In the genomic region with DNA sequence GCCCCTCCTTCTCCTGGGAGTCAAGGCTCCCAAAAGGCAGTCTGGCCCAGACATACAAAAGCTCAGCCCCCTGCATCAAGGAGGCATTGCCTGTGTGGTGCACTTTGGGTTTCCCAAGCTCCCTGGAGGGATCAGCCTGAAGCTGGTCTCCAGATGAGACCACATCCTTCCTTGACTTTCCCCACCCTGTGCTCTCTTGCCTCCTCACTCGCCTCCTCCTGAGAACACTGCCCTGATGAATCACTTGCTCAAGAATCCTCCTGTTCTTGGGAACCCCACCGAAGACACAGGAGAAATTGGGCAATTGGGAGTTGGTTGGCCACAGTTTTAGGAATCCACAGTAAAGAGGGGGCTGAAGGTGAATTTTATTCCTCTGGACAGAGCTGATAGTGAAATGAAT, we compare ENCODE assay signal across 12 cellular contexts. TPM values are rescaled to one million over a fixed set of nuclear protein-coding genes. Genes with fewer than 3 reads are reported as not detected.
DNase-seq lines count a peak whose midpoint lies in the region; ATAC-seq, FAIRE-seq and TF ChIP-seq lines count a peak whose summit lies in the region.
"Had no signal": no experiment of that assay in that cellular context is flagged by ENCODE, and none has a peak within 500 bp of the region (broad histone marks: within the 10 kb centered on the region; RNA-seq: fewer than 3 reads in every experiment).

No MANE protein-coding gene starts in this region.

- POLR2A ChIA-PET in WTC11 (lab: Charles Lee), result no interaction called here

- no peak for TF ChIP-seq CTCF in HFF-Myc (IDR thresholded peaks at IDR 0.05; ENCODE audit: low read depth, low read length, missing control alignments)
- TF ChIP-seq CTCF in D721Med (IDR thresholded peaks at IDR 0.05; ENCODE audit: insufficient read depth, missing control alignments), result no peak
- no peak for TF ChIP-seq CTCF in WTC11 (IDR thresholded peaks at IDR 0.05)

- no peak overlapping the region for H3K4me3 ChIP-seq in HFF-Myc (replicated peaks; ENCODE audit: low read depth, low read length)

- no peak overlapping the region for H3K27ac Mint-ChIP-seq in WTC11
- H3K27ac Mint-ChIP-seq: activated naive CD4-positive, alpha-beta T cell treated with anti-CD3 and anti-CD28 coated beads, Interleukin-2, amount 50 U/mL, for 24 hours had no signal

- H3K9me3 Mint-ChIP-seq in WTC11, result no peaks in the 10 kb centered on the region
- H3K9me3 Mint-ChIP-seq: activated naive CD4-positive, alpha-beta T cell treated with anti-CD3 and anti-CD28 coated beads, Interleukin-2, amount 50 U/mL, for 24 hours had no signal

- DNase-seq in AG08395 (ENCODE audit: low spot score) (peak; percentile 35), HFF-Myc (ENCODE audit: extremely low read depth, low read depth) (peak; percentile 89), amniotic epithelial cell (ENCODE audit: low read depth) (peak; percentile 27), kidney tubule cell (ENCODE audit: low spot score) (peak; percentile 32), D721Med (ENCODE audit: insufficient read length, low spot score) (no peak), NCI-H774 (lab: John Stamatoyannopoulos, UW) (no peak), WTC11 (ENCODE audit: low spot score) (no peak), urothelium cell line (ENCODE audit: low spot score) (no peak)
- DNase-seq: activated CD4-positive, alpha-beta T cell treated with anti-CD3 and anti-CD28 coated beads for 1 hour; erythroblast had no signal

- no peaks in the 10 kb centered on the region for H3K27me3 Mint-ChIP-seq in WTC11 (ENCODE audit: low read depth)
- H3K27me3 Mint-ChIP-seq: activated naive CD4-positive, alpha-beta T cell treated with anti-CD3 and anti-CD28 coated beads, Interleukin-2, amount 50 U/mL, for 24 hours had no signal

- H3K4me1 Mint-ChIP-seq in WTC11, result peaks cover 5% of the 10 kb centered on the region; the same call in 1 of the 2 replicates
- H3K4me1 Mint-ChIP-seq: activated naive CD4-positive, alpha-beta T cell treated with anti-CD3 and anti-CD28 coated beads, Interleukin-2, amount 50 U/mL, for 24 hours had no signal

- ATAC-seq in WTC11, result no peak
- ATAC-seq: SK-N-SH treated with all-trans-retinoic acid at 6 μM for 48 hours had no signal

- H3K36me3 Mint-ChIP-seq in WTC11, result no peaks in the 10 kb centered on the region
- H3K36me3 Mint-ChIP-seq: activated naive CD4-positive, alpha-beta T cell treated with anti-CD3 and anti-CD28 coated beads, Interleukin-2, amount 50 U/mL, for 24 hours had no signal

- CTCF ChIA-PET in WTC11 (lab: Charles Lee), result interaction anchor here (0.8 kb wide), 1 partner anchor 70 kb away, joined by 4 read pairs; no protein-coding TSS in a partner anchor

- H3K4me3 Mint-ChIP-seq in WTC11, result no peak overlapping the region
- H3K4me3 Mint-ChIP-seq: activated naive CD4-positive, alpha-beta T cell treated with anti-CD3 and anti-CD28 coated beads, Interleukin-2, amount 50 U/mL, for 24 hours had no signal

- FAIRE-seq in D721Med (lab: Jason Lieb, UNC), result no peak
- no peak for FAIRE-seq in urothelium cell line (lab: Jason Lieb, UNC)

TF ChIP-seq in WTC11, 78 proteins besides CTCF, POLR2A, EP300 and RAD21:
- TF ChIP-seq NR3C1 (CRISPR knock-in tag; conservative IDR thresholded peaks at IDR 0.05; ENCODE audit: low read depth), result no peak
- no peak for TF ChIP-seq SMAD3 (CRISPR knock-in tag; IDR thresholded peaks at IDR 0.05; ENCODE audit: borderline replicate concordance)
- no peak for TF ChIP-seq OVOL2 (CRISPR knock-in tag; IDR thresholded peaks at IDR 0.05; ENCODE audit: borderline replicate concordance)
- no peak for TF ChIP-seq ELF4 (CRISPR knock-in tag; IDR thresholded peaks at IDR 0.05; ENCODE audit: low read depth)
- TF ChIP-seq, protein P1, sequence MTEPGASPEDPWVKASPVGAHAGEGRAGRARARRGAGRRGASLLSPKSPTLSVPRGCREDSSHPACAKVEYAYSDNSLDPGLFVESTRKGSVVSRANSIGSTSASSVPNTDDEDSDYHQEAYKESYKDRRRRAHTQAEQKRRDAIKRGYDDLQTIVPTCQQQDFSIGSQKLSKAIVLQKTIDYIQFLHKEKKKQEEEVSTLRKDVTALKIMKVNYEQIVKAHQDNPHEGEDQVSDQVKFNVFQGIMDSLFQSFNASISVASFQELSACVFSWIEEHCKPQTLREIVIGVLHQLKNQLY (CRISPR knock-in tag; IDR thresholded peaks at IDR 0.05), result no peak
- TF ChIP-seq ETV6 (CRISPR knock-in tag; IDR thresholded peaks at IDR 0.05), result no peak
- TF ChIP-seq EMX1 (CRISPR knock-in tag; IDR thresholded peaks at IDR 0.05), result no peak
- TF ChIP-seq CBFB (CRISPR knock-in tag; IDR thresholded peaks at IDR 0.05; ENCODE audit: low read depth), result no peak
- TF ChIP-seq PRRX2 (CRISPR knock-in tag; IDR thresholded peaks at IDR 0.05), result no peak
- no peak for TF ChIP-seq SP1 (CRISPR knock-in tag; conservative IDR thresholded peaks at IDR 0.05)
- TF ChIP-seq, protein P2, sequence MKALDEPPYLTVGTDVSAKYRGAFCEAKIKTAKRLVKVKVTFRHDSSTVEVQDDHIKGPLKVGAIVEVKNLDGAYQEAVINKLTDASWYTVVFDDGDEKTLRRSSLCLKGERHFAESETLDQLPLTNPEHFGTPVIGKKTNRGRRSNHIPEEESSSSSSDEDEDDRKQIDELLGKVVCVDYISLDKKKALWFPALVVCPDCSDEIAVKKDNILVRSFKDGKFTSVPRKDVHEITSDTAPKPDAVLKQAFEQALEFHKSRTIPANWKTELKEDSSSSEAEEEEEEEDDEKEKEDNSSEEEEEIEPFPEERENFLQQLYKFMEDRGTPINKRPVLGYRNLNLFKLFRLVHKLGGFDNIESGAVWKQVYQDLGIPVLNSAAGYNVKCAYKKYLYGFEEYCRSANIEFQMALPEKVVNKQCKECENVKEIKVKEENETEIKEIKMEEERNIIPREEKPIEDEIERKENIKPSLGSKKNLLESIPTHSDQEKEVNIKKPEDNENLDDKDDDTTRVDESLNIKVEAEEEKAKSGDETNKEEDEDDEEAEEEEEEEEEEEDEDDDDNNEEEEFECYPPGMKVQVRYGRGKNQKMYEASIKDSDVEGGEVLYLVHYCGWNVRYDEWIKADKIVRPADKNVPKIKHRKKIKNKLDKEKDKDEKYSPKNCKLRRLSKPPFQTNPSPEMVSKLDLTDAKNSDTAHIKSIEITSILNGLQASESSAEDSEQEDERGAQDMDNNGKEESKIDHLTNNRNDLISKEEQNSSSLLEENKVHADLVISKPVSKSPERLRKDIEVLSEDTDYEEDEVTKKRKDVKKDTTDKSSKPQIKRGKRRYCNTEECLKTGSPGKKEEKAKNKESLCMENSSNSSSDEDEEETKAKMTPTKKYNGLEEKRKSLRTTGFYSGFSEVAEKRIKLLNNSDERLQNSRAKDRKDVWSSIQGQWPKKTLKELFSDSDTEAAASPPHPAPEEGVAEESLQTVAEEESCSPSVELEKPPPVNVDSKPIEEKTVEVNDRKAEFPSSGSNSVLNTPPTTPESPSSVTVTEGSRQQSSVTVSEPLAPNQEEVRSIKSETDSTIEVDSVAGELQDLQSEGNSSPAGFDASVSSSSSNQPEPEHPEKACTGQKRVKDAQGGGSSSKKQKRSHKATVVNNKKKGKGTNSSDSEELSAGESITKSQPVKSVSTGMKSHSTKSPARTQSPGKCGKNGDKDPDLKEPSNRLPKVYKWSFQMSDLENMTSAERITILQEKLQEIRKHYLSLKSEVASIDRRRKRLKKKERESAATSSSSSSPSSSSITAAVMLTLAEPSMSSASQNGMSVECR (CRISPR knock-in tag; IDR thresholded peaks at IDR 0.05; ENCODE audit: borderline replicate concordance), result no peak

RNA-seq across cellular contexts. Expression of a gene that starts 34.8 kb away (rescaled TPM):
- 0.46 to 0.99 TPM (median 0.59 TPM) in 3 replicates for total RNA-seq in WTC11 (2021)

Comparison
In these comparisons a context has a peak if more than half of its experiments do, and no peak if none do; other contexts are left out.
1. DNase-seq: peak in AG08395 (single experiment), HFF-Myc (single experiment), amniotic epithelial cell (single experiment) and kidney tubule cell (single experiment); none in D721Med (single experiment), NCI-H774 (single experiment), WTC11 (single experiment) and urothelium cell line (single experiment).